ENCODE assay signal across 1 cellular context in the genomic region with DNA sequence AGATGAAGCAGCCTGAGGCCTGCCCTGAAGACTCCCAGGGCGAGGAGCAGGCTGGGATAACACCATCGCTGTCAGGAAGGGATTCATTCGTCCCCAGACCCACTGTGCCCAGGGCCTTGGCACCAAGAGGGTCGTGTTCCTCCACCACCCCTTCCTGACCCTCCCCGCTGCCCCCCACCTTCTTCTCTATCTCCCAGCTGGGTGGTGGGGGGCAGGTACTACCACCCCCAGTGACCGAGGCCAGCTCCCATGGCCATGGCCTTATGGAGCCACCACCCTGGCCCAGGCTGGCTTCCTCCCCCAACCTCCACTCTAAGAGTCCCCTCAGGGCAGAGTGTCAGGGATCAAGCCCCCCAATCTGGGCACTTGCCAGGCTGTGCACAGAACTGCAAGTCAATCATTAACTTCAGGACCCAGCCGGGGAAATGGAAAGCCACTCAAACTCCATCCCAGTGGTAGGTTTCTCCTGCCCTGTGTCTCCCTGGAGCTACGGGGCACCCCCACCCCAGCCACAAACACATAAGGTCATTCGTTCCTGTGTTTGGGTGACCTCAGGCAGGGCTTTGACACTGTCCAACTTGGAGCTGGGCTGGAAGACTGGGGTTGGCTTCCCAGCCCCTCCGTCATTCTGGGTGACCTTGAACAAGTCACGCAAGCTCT.
TF ChIP-seq lines count a peak whose summit lies in the region.

No MANE protein-coding gene starts in this region.

TF ChIP-seq in HepG2, 621 proteins besides CTCF, POLR2A, EP300 and RAD21 (continues in another document):
- TF ChIP-seq ARHGAP35 (CRISPR knock-in tag; IDR thresholded peaks at IDR 0.05; ENCODE audit: borderline replicate concordance) (no peak), SAP130 (CRISPR knock-in tag; IDR thresholded peaks at IDR 0.05; ENCODE audit: low read depth) (peak; percentile 34; the same call in 1 of the 2 replicates), MZF1 (CRISPR knock-in tag; IDR thresholded peaks at IDR 0.05; ENCODE audit: borderline replicate concordance) (no peak), KDM5B (CRISPR knock-in tag; IDR thresholded peaks at IDR 0.05; ENCODE audit: borderline replicate concordance) (0 out of 2 replicates have a peak, but pooled peaks have one; percentile 39), ZNF253 (CRISPR knock-in tag; IDR thresholded peaks at IDR 0.05; ENCODE audit: borderline replicate concordance) (no peak), RFX3 (CRISPR knock-in tag; IDR thresholded peaks at IDR 0.05) (no peak), RXRB (CRISPR knock-in tag; IDR thresholded peaks at IDR 0.05; ENCODE audit: borderline replicate concordance) (peak; percentile 28; the same call in 1 of the 2 replicates), ZNF75D (CRISPR knock-in tag; IDR thresholded peaks at IDR 0.05; ENCODE audit: borderline replicate concordance) (no peak), ISL2 (CRISPR knock-in tag; IDR thresholded peaks at IDR 0.05) (no peak), TBX3 (IDR thresholded peaks at IDR 0.05; ENCODE audit: borderline replicate concordance) (0 out of 2 replicates have a peak, but pooled peaks have one; percentile 8), SALL1 (CRISPR knock-in tag; IDR thresholded peaks at IDR 0.05) (0 out of 2 replicates have a peak, but pooled peaks have one; percentile 14), ATRX (CRISPR knock-in tag; IDR thresholded peaks at IDR 0.05; ENCODE audit: borderline replicate concordance) (no peak), CCDC6 (CRISPR knock-in tag; IDR thresholded peaks at IDR 0.05) (no peak), JDP2 (CRISPR knock-in tag; IDR thresholded peaks at IDR 0.05; ENCODE audit: borderline replicate concordance) (no peak), ZNF292 (CRISPR knock-in tag; IDR thresholded peaks at IDR 0.05; ENCODE audit: borderline replicate concordance, low read depth) (peak; percentile 47; the same call in 1 of the 2 replicates), ZNF354B (CRISPR knock-in tag; IDR thresholded peaks at IDR 0.05) (no peak), POLR2AphosphoS2 (IDR thresholded peaks at IDR 0.05; ENCODE audit: low read depth, low read length) (no peak), PITX1 (CRISPR knock-in tag; IDR thresholded peaks at IDR 0.05) (no peak), ESRRA (CRISPR knock-in tag; IDR thresholded peaks at IDR 0.05; ENCODE audit: low read depth) (peak; percentile 60; the same call in 1 of the 2 replicates), SIX1 (CRISPR knock-in tag; IDR thresholded peaks at IDR 0.05; ENCODE audit: borderline replicate concordance) (no peak), TAF15 (IDR thresholded peaks at IDR 0.05; ENCODE audit: low read depth, low read length, poor library complexity, severe bottlenecking) (no peak), MAFK (conservative IDR thresholded peaks at IDR 0.05 in 1 of 2, IDR thresholded peaks at IDR 0.05 in 1 of 2; ENCODE audit: low read length in 2 of 2) (no peak), CENPT (CRISPR knock-in tag; IDR thresholded peaks at IDR 0.05; ENCODE audit: low read depth) (no peak)
- TF ChIP-seq, protein P1, sequence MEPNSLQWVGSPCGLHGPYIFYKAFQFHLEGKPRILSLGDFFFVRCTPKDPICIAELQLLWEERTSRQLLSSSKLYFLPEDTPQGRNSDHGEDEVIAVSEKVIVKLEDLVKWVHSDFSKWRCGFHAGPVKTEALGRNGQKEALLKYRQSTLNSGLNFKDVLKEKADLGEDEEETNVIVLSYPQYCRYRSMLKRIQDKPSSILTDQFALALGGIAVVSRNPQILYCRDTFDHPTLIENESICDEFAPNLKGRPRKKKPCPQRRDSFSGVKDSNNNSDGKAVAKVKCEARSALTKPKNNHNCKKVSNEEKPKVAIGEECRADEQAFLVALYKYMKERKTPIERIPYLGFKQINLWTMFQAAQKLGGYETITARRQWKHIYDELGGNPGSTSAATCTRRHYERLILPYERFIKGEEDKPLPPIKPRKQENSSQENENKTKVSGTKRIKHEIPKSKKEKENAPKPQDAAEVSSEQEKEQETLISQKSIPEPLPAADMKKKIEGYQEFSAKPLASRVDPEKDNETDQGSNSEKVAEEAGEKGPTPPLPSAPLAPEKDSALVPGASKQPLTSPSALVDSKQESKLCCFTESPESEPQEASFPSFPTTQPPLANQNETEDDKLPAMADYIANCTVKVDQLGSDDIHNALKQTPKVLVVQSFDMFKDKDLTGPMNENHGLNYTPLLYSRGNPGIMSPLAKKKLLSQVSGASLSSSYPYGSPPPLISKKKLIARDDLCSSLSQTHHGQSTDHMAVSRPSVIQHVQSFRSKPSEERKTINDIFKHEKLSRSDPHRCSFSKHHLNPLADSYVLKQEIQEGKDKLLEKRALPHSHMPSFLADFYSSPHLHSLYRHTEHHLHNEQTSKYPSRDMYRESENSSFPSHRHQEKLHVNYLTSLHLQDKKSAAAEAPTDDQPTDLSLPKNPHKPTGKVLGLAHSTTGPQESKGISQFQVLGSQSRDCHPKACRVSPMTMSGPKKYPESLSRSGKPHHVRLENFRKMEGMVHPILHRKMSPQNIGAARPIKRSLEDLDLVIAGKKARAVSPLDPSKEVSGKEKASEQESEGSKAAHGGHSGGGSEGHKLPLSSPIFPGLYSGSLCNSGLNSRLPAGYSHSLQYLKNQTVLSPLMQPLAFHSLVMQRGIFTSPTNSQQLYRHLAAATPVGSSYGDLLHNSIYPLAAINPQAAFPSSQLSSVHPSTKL (CRISPR knock-in tag; IDR thresholded peaks at IDR 0.05): no peak
- TF ChIP-seq, protein P2, sequence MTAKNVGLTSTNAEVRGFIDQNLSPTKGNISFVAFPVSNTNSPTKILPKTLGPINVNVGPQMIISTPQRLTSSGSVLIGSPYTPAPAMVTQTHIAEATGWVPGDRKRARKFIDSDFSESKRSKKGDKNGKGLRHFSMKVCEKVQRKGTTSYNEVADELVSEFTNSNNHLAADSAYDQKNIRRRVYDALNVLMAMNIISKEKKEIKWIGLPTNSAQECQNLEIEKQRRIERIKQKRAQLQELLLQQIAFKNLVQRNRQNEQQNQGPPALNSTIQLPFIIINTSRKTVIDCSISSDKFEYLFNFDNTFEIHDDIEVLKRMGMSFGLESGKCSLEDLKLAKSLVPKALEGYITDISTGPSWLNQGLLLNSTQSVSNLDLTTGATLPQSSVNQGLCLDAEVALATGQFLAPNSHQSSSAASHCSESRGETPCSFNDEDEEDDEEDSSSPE (CRISPR knock-in tag; IDR thresholded peaks at IDR 0.05): no peak
- TF ChIP-seq, protein P3, sequence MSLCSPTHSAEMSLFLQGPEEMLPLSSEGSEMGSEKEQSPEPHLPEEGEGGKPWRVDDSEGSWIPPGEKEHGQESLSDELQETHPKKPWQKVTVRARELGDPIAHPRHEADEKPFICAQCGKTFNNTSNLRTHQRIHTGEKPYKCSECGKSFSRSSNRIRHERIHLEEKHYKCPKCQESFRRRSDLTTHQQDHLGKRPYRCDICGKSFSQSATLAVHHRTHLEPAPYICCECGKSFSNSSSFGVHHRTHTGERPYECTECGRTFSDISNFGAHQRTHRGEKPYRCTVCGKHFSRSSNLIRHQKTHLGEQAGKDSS (CRISPR knock-in tag; IDR thresholded peaks at IDR 0.05; ENCODE audit: borderline replicate concordance, low read depth): no peak
- TF ChIP-seq, protein P4, sequence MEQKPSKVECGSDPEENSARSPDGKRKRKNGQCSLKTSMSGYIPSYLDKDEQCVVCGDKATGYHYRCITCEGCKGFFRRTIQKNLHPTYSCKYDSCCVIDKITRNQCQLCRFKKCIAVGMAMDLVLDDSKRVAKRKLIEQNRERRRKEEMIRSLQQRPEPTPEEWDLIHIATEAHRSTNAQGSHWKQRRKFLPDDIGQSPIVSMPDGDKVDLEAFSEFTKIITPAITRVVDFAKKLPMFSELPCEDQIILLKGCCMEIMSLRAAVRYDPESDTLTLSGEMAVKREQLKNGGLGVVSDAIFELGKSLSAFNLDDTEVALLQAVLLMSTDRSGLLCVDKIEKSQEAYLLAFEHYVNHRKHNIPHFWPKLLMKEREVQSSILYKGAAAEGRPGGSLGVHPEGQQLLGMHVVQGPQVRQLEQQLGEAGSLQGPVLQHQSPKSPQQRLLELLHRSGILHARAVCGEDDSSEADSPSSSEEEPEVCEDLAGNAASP (CRISPR knock-in tag; IDR thresholded peaks at IDR 0.05; ENCODE audit: borderline replicate concordance): 0 out of 2 replicates have a peak, but pooled peaks have one; percentile 23
- TF ChIP-seq, protein P5, sequence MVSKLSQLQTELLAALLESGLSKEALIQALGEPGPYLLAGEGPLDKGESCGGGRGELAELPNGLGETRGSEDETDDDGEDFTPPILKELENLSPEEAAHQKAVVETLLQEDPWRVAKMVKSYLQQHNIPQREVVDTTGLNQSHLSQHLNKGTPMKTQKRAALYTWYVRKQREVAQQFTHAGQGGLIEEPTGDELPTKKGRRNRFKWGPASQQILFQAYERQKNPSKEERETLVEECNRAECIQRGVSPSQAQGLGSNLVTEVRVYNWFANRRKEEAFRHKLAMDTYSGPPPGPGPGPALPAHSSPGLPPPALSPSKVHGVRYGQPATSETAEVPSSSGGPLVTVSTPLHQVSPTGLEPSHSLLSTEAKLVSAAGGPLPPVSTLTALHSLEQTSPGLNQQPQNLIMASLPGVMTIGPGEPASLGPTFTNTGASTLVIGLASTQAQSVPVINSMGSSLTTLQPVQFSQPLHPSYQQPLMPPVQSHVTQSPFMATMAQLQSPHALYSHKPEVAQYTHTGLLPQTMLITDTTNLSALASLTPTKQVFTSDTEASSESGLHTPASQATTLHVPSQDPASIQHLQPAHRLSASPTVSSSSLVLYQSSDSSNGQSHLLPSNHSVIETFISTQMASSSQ (IDR thresholded peaks at IDR 0.05; ENCODE audit: low read depth): peak; percentile 86
- TF ChIP-seq, protein P5 (CRISPR knock-in tag; IDR thresholded peaks at IDR 0.05; ENCODE audit: borderline replicate concordance): peak; percentile 88
- TF ChIP-seq, protein P6, sequence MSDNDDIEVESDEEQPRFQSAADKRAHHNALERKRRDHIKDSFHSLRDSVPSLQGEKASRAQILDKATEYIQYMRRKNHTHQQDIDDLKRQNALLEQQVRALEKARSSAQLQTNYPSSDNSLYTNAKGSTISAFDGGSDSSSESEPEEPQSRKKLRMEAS (IDR thresholded peaks at IDR 0.05): no peak
- TF ChIP-seq, protein P7, sequence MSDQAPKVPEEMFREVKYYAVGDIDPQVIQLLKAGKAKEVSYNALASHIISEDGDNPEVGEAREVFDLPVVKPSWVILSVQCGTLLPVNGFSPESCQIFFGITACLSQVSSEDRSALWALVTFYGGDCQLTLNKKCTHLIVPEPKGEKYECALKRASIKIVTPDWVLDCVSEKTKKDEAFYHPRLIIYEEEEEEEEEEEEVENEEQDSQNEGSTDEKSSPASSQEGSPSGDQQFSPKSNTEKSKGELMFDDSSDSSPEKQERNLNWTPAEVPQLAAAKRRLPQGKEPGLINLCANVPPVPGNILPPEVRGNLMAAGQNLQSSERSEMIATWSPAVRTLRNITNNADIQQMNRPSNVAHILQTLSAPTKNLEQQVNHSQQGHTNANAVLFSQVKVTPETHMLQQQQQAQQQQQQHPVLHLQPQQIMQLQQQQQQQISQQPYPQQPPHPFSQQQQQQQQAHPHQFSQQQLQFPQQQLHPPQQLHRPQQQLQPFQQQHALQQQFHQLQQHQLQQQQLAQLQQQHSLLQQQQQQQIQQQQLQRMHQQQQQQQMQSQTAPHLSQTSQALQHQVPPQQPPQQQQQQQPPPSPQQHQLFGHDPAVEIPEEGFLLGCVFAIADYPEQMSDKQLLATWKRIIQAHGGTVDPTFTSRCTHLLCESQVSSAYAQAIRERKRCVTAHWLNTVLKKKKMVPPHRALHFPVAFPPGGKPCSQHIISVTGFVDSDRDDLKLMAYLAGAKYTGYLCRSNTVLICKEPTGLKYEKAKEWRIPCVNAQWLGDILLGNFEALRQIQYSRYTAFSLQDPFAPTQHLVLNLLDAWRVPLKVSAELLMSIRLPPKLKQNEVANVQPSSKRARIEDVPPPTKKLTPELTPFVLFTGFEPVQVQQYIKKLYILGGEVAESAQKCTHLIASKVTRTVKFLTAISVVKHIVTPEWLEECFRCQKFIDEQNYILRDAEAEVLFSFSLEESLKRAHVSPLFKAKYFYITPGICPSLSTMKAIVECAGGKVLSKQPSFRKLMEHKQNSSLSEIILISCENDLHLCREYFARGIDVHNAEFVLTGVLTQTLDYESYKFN (CRISPR knock-in tag; conservative IDR thresholded peaks at IDR 0.05): peak; percentile 50
- TF ChIP-seq, protein P8, sequence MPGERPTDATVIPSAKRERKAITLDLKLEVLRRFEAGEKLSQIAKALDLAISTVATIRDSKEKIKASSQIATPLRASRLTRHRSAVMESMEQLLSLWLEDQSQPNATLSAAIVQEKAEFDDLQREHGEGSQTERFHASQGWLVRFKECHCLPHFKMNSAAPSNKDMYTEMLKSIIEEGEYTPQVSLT (CRISPR knock-in tag; IDR thresholded peaks at IDR 0.05; ENCODE audit: borderline replicate concordance, low read depth): no peak
- TF ChIP-seq, protein P9, sequence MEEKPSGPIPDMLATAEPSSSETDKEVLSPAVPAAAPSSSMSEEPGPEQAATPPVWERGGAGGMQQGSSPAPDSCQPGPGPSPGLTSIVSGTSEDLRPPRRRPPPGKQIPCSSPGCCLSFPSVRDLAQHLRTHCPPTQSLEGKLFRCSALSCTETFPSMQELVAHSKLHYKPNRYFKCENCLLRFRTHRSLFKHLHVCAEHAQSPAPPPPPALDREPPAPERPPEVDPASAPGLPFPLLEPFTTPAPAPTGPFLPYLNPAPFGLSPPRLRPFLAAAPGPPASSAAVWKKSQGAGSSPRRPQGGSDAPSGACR (CRISPR knock-in tag; IDR thresholded peaks at IDR 0.05): no peak
- TF ChIP-seq, protein P10, sequence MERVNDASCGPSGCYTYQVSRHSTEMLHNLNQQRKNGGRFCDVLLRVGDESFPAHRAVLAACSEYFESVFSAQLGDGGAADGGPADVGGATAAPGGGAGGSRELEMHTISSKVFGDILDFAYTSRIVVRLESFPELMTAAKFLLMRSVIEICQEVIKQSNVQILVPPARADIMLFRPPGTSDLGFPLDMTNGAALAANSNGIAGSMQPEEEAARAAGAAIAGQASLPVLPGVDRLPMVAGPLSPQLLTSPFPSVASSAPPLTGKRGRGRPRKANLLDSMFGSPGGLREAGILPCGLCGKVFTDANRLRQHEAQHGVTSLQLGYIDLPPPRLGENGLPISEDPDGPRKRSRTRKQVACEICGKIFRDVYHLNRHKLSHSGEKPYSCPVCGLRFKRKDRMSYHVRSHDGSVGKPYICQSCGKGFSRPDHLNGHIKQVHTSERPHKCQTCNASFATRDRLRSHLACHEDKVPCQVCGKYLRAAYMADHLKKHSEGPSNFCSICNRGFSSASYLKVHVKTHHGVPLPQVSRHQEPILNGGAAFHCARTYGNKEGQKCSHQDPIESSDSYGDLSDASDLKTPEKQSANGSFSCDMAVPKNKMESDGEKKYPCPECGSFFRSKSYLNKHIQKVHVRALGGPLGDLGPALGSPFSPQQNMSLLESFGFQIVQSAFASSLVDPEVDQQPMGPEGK (CRISPR knock-in tag; IDR thresholded peaks at IDR 0.05): peak; percentile 44; the same call in 1 of the 2 replicates
